In the genomic region with DNA sequence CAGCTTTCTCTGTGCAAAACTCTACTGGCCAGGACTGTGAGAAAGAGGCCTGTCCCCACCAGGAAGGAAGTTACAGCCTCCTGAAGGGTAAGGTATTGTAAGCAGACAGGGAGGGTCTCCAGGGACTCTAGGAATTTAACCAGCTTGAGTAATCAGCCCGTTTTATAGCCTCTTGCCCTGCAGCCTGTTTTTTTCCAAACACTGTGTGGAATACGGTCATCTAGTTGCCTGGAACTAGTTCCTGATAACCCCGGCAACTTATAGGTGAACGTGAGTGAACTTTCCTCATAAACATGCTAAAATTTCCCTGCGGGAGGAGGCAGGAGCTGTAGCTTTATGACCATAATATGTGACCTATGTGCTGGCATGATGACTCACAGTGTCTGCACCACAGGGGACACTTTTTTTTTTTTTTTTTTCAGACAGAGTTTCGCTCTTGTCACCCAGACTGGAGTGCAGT, we compare ENCODE assay signal across 1 cellular context.
TF ChIP-seq lines count a peak whose summit lies in the region.

No MANE protein-coding gene starts in this region.

TF ChIP-seq in HEK293, 187 proteins besides CTCF, POLR2A, EP300 and RAD21 (continued from another document and continues in another):
- peak; percentile 49; the same call in 1 of the 2 replicates for TF ChIP-seq ZBTB48 (tag by site-specific recombination; IDR thresholded peaks at IDR 0.05)
- TF ChIP-seq ZNF777 (tag by site-specific recombination; IDR thresholded peaks at IDR 0.05; ENCODE audit: borderline replicate concordance) = no peak
- peak; percentile 56 for TF ChIP-seq OSR2 (tag by site-specific recombination; IDR thresholded peaks at IDR 0.05)
- TF ChIP-seq, protein P1, sequence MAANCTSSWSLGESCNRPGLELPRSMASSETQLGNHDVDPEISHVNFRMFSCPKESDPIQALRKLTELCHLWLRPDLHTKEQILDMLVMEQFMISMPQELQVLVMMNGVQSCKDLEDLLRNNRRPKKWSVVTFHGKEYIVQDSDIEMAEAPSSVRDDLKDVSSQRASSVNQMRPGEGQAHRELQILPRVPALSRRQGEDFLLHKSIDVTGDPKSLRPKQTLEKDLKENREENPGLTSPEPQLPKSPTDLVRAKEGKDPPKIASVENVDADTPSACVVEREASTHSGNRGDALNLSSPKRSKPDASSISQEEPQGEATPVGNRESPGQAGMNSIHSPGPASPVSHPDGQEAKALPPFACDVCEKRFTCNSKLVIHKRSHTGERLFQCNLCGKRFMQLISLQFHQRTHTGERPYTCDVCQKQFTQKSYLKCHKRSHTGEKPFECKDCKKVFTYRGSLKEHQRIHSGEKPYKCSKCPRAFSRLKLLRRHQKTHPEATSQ (tag by site-specific recombination; IDR thresholded peaks at IDR 0.05) = no peak
- TF ChIP-seq ZNF2 (tag by site-specific recombination; IDR thresholded peaks at IDR 0.05) = peak; percentile 57; the same call in 1 of the 2 replicates
- TF ChIP-seq, protein P2, sequence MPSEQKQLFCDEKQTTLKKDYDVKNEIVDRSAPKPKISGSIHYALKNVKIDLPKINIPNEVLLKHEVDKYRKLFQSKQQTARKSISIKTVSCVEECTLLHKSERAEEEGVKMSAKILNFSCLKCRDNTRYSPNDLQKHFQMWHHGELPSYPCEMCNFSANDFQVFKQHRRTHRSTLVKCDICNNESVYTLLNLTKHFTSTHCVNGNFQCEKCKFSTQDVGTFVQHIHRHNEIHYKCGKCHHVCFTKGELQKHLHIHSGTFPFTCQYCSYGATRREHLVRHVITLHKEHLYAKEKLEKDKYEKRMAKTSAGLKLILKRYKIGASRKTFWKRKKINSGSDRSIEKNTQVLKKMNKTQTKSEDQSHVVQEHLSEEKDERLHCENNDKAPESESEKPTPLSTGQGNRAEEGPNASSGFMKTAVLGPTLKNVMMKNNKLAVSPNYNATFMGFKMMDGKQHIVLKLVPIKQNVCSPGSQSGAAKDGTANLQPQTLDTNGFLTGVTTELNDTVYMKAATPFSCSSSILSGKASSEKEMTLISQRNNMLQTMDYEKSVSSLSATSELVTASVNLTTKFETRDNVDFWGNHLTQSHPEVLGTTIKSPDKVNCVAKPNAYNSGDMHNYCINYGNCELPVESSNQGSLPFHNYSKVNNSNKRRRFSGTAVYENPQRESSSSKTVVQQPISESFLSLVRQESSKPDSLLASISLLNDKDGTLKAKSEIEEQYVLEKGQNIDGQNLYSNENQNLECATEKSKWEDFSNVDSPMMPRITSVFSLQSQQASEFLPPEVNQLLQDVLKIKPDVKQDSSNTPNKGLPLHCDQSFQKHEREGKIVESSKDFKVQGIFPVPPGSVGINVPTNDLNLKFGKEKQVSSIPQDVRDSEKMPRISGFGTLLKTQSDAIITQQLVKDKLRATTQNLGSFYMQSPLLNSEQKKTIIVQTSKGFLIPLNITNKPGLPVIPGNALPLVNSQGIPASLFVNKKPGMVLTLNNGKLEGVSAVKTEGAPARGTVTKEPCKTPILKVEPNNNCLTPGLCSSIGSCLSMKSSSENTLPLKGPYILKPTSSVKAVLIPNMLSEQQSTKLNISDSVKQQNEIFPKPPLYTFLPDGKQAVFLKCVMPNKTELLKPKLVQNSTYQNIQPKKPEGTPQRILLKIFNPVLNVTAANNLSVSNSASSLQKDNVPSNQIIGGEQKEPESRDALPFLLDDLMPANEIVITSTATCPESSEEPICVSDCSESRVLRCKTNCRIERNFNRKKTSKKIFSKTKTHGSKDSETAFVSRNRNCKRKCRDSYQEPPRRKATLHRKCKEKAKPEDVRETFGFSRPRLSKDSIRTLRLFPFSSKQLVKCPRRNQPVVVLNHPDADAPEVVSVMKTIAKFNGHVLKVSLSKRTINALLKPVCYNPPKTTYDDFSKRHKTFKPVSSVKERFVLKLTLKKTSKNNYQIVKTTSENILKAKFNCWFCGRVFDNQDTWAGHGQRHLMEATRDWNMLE (tag by site-specific recombination; conservative IDR thresholded peaks at IDR 0.05; ENCODE audit: low read depth) = peak; percentile 39; the same call in 1 of the 2 replicates
- TF ChIP-seq, protein P3, sequence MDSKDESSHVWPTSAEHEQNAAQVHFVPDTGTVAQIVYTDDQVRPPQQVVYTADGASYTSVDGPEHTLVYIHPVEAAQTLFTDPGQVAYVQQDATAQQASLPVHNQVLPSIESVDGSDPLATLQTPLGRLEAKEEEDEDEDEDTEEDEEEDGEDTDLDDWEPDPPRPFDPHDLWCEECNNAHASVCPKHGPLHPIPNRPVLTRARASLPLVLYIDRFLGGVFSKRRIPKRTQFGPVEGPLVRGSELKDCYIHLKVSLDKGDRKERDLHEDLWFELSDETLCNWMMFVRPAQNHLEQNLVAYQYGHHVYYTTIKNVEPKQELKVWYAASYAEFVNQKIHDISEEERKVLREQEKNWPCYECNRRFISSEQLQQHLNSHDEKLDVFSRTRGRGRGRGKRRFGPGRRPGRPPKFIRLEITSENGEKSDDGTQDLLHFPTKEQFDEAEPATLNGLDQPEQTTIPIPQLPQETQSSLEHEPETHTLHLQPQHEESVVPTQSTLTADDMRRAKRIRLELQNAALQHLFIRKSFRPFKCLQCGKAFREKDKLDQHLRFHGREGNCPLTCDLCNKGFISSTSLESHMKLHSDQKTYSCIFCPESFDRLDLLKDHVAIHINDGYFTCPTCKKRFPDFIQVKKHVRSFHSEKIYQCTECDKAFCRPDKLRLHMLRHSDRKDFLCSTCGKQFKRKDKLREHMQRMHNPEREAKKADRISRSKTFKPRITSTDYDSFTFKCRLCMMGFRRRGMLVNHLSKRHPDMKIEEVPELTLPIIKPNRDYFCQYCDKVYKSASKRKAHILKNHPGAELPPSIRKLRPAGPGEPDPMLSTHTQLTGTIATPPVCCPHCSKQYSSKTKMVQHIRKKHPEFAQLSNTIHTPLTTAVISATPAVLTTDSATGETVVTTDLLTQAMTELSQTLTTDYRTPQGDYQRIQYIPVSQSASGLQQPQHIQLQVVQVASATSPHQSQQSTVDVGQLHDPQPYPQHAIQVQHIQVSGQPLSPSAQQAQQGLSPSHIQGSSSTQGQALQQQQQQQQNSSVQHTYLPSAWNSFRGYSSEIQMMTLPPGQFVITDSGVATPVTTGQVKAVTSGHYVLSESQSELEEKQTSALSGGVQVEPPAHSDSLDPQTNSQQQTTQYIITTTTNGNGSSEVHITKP (tag by site-specific recombination; IDR thresholded peaks at IDR 0.05) = peak; percentile 90
- peak; percentile 70 for TF ChIP-seq ZBTB17 (tag by site-specific recombination; IDR thresholded peaks at IDR 0.05)
- peak; percentile 46; the same call in 1 of the 2 replicates for TF ChIP-seq FEZF1 (tag by site-specific recombination; IDR thresholded peaks at IDR 0.05)
- 0 out of 2 replicates have a peak, but pooled peaks have one; percentile 42 for TF ChIP-seq ZNF561 (tag by site-specific recombination; IDR thresholded peaks at IDR 0.05; ENCODE audit: borderline replicate concordance)
- TF ChIP-seq ZNF548 (tag by site-specific recombination; IDR thresholded peaks at IDR 0.05) = no peak
- peak; percentile 65; the same call in 1 of the 2 replicates for TF ChIP-seq ZNF24 (tag by site-specific recombination; IDR thresholded peaks at IDR 0.05)
- peak; percentile 60; the same call in 1 of the 2 replicates for TF ChIP-seq KLF10 (tag by site-specific recombination; IDR thresholded peaks at IDR 0.05)
- peak; percentile 51 for TF ChIP-seq ZXDB (tag by site-specific recombination; IDR thresholded peaks at IDR 0.05)
- TF ChIP-seq ZSCAN30 (tag by site-specific recombination; IDR thresholded peaks at IDR 0.05) = peak; percentile 52; the same call in 1 of the 2 replicates
- TF ChIP-seq SETDB1 (IDR thresholded peaks at IDR 0.05; ENCODE audit: insufficient read length, low read length) = peak; percentile 12
- TF ChIP-seq MYNN (tag by site-specific recombination; IDR thresholded peaks at IDR 0.05; ENCODE audit: borderline replicate concordance) = no peak
- TF ChIP-seq, protein P4, sequence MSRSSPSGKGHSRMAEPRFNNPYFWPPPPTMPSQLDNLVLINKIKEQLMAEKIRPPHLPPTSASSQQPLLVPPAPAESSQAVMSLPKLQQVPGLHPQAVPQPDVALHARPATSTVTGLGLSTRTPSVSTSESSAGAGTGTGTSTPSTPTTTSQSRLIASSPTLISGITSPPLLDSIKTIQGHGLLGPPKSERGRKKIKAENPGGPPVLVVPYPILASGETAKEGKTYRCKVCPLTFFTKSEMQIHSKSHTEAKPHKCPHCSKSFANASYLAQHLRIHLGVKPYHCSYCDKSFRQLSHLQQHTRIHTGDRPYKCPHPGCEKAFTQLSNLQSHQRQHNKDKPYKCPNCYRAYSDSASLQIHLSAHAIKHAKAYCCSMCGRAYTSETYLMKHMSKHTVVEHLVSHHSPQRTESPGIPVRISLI (tag by site-specific recombination; IDR thresholded peaks at IDR 0.05) = peak; percentile 95
- TF ChIP-seq BCL11A (tag by site-specific recombination; IDR thresholded peaks at IDR 0.05; ENCODE audit: low read depth) = 0 out of 2 replicates have a peak, but pooled peaks have one; percentile 81
- TF ChIP-seq, protein P5, sequence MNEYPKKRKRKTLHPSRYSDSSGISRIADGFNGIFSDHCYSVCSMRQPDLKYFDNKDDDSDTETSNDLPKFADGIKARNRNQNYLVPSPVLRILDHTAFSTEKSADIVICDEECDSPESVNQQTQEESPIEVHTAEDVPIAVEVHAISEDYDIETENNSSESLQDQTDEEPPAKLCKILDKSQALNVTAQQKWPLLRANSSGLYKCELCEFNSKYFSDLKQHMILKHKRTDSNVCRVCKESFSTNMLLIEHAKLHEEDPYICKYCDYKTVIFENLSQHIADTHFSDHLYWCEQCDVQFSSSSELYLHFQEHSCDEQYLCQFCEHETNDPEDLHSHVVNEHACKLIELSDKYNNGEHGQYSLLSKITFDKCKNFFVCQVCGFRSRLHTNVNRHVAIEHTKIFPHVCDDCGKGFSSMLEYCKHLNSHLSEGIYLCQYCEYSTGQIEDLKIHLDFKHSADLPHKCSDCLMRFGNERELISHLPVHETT (tag by site-specific recombination; IDR thresholded peaks at IDR 0.05) = peak; percentile 77
- TF ChIP-seq ZNF843 (tag by site-specific recombination; IDR thresholded peaks at IDR 0.05) = peak; percentile 82
- TF ChIP-seq ZNF558 (tag by site-specific recombination; IDR thresholded peaks at IDR 0.05) = peak; percentile 92
- TF ChIP-seq IKZF3 (tag by site-specific recombination; IDR thresholded peaks at IDR 0.05) = peak; percentile 82
- peak; percentile 36; the same call in 1 of the 2 replicates for TF ChIP-seq HOXD13 (CRISPR knock-in tag; IDR thresholded peaks at IDR 0.05; ENCODE audit: borderline replicate concordance)
- no peak for TF ChIP-seq ZNF510 (tag by site-specific recombination; IDR thresholded peaks at IDR 0.05; ENCODE audit: insufficient replicate concordance)
- no peak for TF ChIP-seq ZNF707 (tag by site-specific recombination; IDR thresholded peaks at IDR 0.05)
- TF ChIP-seq, protein P6, sequence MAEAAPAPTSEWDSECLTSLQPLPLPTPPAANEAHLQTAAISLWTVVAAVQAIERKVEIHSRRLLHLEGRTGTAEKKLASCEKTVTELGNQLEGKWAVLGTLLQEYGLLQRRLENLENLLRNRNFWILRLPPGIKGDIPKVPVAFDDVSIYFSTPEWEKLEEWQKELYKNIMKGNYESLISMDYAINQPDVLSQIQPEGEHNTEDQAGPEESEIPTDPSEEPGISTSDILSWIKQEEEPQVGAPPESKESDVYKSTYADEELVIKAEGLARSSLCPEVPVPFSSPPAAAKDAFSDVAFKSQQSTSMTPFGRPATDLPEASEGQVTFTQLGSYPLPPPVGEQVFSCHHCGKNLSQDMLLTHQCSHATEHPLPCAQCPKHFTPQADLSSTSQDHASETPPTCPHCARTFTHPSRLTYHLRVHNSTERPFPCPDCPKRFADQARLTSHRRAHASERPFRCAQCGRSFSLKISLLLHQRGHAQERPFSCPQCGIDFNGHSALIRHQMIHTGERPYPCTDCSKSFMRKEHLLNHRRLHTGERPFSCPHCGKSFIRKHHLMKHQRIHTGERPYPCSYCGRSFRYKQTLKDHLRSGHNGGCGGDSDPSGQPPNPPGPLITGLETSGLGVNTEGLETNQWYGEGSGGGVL (tag by site-specific recombination; IDR thresholded peaks at IDR 0.05) = peak; percentile 10; the same call in 1 of the 2 replicates
- TF ChIP-seq, protein P7, sequence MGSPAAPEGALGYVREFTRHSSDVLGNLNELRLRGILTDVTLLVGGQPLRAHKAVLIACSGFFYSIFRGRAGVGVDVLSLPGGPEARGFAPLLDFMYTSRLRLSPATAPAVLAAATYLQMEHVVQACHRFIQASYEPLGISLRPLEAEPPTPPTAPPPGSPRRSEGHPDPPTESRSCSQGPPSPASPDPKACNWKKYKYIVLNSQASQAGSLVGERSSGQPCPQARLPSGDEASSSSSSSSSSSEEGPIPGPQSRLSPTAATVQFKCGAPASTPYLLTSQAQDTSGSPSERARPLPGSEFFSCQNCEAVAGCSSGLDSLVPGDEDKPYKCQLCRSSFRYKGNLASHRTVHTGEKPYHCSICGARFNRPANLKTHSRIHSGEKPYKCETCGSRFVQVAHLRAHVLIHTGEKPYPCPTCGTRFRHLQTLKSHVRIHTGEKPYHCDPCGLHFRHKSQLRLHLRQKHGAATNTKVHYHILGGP (tag by site-specific recombination; IDR thresholded peaks at IDR 0.05) = peak; percentile 29; the same call in 1 of the 2 replicates
- TF ChIP-seq ZNF366 (tag by site-specific recombination; conservative IDR thresholded peaks at IDR 0.05) = peak; percentile 53
- TF ChIP-seq, protein P8, sequence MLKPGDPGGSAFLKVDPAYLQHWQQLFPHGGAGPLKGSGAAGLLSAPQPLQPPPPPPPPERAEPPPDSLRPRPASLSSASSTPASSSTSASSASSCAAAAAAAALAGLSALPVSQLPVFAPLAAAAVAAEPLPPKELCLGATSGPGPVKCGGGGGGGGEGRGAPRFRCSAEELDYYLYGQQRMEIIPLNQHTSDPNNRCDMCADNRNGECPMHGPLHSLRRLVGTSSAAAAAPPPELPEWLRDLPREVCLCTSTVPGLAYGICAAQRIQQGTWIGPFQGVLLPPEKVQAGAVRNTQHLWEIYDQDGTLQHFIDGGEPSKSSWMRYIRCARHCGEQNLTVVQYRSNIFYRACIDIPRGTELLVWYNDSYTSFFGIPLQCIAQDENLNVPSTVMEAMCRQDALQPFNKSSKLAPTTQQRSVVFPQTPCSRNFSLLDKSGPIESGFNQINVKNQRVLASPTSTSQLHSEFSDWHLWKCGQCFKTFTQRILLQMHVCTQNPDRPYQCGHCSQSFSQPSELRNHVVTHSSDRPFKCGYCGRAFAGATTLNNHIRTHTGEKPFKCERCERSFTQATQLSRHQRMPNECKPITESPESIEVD (tag by site-specific recombination; IDR thresholded peaks at IDR 0.05) = peak; percentile 77
- peak; percentile 85 for TF ChIP-seq ZBTB20 (tag by site-specific recombination; IDR thresholded peaks at IDR 0.05)
- TF ChIP-seq, protein P9, sequence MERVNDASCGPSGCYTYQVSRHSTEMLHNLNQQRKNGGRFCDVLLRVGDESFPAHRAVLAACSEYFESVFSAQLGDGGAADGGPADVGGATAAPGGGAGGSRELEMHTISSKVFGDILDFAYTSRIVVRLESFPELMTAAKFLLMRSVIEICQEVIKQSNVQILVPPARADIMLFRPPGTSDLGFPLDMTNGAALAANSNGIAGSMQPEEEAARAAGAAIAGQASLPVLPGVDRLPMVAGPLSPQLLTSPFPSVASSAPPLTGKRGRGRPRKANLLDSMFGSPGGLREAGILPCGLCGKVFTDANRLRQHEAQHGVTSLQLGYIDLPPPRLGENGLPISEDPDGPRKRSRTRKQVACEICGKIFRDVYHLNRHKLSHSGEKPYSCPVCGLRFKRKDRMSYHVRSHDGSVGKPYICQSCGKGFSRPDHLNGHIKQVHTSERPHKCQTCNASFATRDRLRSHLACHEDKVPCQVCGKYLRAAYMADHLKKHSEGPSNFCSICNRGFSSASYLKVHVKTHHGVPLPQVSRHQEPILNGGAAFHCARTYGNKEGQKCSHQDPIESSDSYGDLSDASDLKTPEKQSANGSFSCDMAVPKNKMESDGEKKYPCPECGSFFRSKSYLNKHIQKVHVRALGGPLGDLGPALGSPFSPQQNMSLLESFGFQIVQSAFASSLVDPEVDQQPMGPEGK (tag by site-specific recombination; IDR thresholded peaks at IDR 0.05) = peak; percentile 58; the same call in 1 of the 2 replicates
- TF ChIP-seq ZIC2 (tag by site-specific recombination; IDR thresholded peaks at IDR 0.05) = peak; percentile 91
- peak; percentile 42; the same call in 1 of the 2 replicates for TF ChIP-seq ZNF423 (tag by site-specific recombination; IDR thresholded peaks at IDR 0.05)
- peak; percentile 82 for TF ChIP-seq ZNF629 (tag by site-specific recombination; IDR thresholded peaks at IDR 0.05)
